In genomic region chr2:23320058-23320457, GRCh38 we compare ENCODE assay signal across 1 cellular context.
TF ChIP-seq lines count a peak whose summit lies in the region.

No MANE protein-coding gene starts in this region.

TF ChIP-seq in GM23338, 12 proteins besides CTCF, POLR2A, EP300 and RAD21 (continued from another document):
- TF ChIP-seq ETS1 (IDR thresholded peaks at IDR 0.05) (no peak), ZNF114 (CRISPR knock-in tag; IDR thresholded peaks at IDR 0.05) (no peak), EZH2phosphoT487 (IDR thresholded peaks at IDR 0.05; ENCODE audit: unreplicated experiment) (no peak), NANOG (IDR thresholded peaks at IDR 0.05; ENCODE audit: borderline replicate concordance) (no peak)
